In genomic region chr9:75176037-75176436, GRCh38 we compare ENCODE assay signal across 14 cellular contexts.
A peak's percentile ranks its signal among the peaks of the same experiment; 100 is the strongest.
DNase-seq lines count a peak whose midpoint lies in the region; TF ChIP-seq lines count a peak whose summit lies in the region.
"Had no signal": no experiment of that assay in that cellular context is flagged by ENCODE, and none has a peak within 500 bp of the region (broad histone marks: within the 10 kb centered on the region; RNA-seq: fewer than 3 reads in every experiment).

No MANE protein-coding gene starts in this region.

- no peaks in the 10 kb centered on the region for H4K20me1 ChIP-seq in BLaER1 treated with 17β-estradiol and CSF1 and Interleukin-3, amounts not matched to agents 10 nM and 100 nM

- TF ChIP-seq CTCF in fibroblast of the aortic adventitia (IDR thresholded peaks at IDR 0.05; ENCODE audit: insufficient read depth, low read length) = no peak
- no peak for TF ChIP-seq CTCF in parathyroid adenoma (IDR thresholded peaks at IDR 0.05)

- H3K36me3 ChIP-seq in BLaER1 treated with 17β-estradiol and CSF1 and Interleukin-3, amounts not matched to agents 10 nM and 100 nM = peaks cover 0 to 61% (median 0%) of the 10 kb centered on the region in 11 experiments; a peak in 7 of 22 replicates
- no peaks in the 10 kb centered on the region for H3K36me3 ChIP-seq in parathyroid adenoma (ENCODE audit: control insufficient read depth, insufficient read depth, low read length)

- H3K4me3 ChIP-seq in BLaER1 treated with 17β-estradiol and CSF1 and Interleukin-3, amounts not matched to agents 10 nM and 100 nM = no peak overlapping the region
- H3K4me3 ChIP-seq in fibroblast of the aortic adventitia (ENCODE audit: low read depth, low read length) (no peak overlapping the region), parathyroid adenoma (ENCODE audit: low read depth, low read length) (peak overlapping the region; percentile 15)
- H3K4me3 ChIP-seq: GM12878 had no signal

- no peaks in the 10 kb centered on the region for H3K79me2 ChIP-seq in parathyroid adenoma

- peak; percentile 72 for DNase-seq in OCI-M1 (lab: John Stamatoyannopoulos, UW)
- peak; percentile 32 for DNase-seq in fibroblast of the aortic adventitia (ENCODE audit: low read depth)
- DNase-seq in NCI-H1930 (lab: John Stamatoyannopoulos, UW) = no peak
- DNase-seq in SW480 (ENCODE audit: low spot score) = no peak
- DNase-seq in iPS-NIHi7 (ENCODE audit: extremely low spot score) = no peak
- DNase-seq: Calu3, H7, MM.1S, NCI-H2029 treated with DMSO at 0.1 percent for 48 hours, NCI-H524 had no signal

- no peak overlapping the region for H2AFZ ChIP-seq in parathyroid adenoma

- H3K9me3 ChIP-seq in BLaER1 treated with 17β-estradiol and CSF1 and Interleukin-3, amounts not matched to agents 10 nM and 100 nM (replicated peaks in 1 of 11) = no peaks in the 10 kb centered on the region; a peak in 1 of 22 replicates
- no peaks in the 10 kb centered on the region for H3K9me3 ChIP-seq in parathyroid adenoma (ENCODE audit: control insufficient read depth, low read length)

- no peaks in the 10 kb centered on the region for H3K27me3 ChIP-seq in BLaER1 treated with 17β-estradiol and CSF1 and Interleukin-3, amounts not matched to agents 10 nM and 100 nM
- H3K27me3 ChIP-seq in parathyroid adenoma (ENCODE audit: control insufficient read depth, insufficient read depth, low read length) = no peaks in the 10 kb centered on the region

- peaks cover 28 to 38% (median 34%) of the 10 kb centered on the region in 10 experiments for H3K4me1 ChIP-seq in BLaER1 treated with 17β-estradiol and CSF1 and Interleukin-3, amounts not matched to agents 10 nM and 100 nM
- H3K4me1 ChIP-seq in parathyroid adenoma = peaks cover 8% of the 10 kb centered on the region

- peak overlapping the region in 5 of 11 experiments; percentile 12 to 46 (median 31); a peak in 5 of 22 replicates for H3K9ac ChIP-seq in BLaER1 treated with 17β-estradiol and CSF1 and Interleukin-3, amounts not matched to agents 10 nM and 100 nM
- H3K9ac ChIP-seq in parathyroid adenoma = no peak overlapping the region

- peak overlapping the region in 9 of 11 experiments; percentile 20 to 66 (median 51); a peak in 17 of 22 replicates for H3K27ac ChIP-seq in BLaER1 treated with 17β-estradiol and CSF1 and Interleukin-3, amounts not matched to agents 10 nM and 100 nM
- H3K27ac ChIP-seq in parathyroid adenoma = peak overlapping the region; percentile 56
- H3K27ac ChIP-seq: C4-2B had no signal

- H3K4me2 ChIP-seq in BLaER1 treated with 17β-estradiol and CSF1 and Interleukin-3, amounts not matched to agents 10 nM and 100 nM = peak overlapping the region; percentile 54 to 78 (median 64); a peak in 21 of 22 replicates
- peak overlapping the region; percentile 53 for H3K4me2 ChIP-seq in parathyroid adenoma (ENCODE audit: low read length)

Comparison
In these comparisons a context has a peak if more than half of its experiments do, and no peak if none do; other contexts are left out.
1. DNase-seq: peak in OCI-M1 (single experiment) and fibroblast of the aortic adventitia (single experiment); none in NCI-H1930 (0 of 2), SW480 (single experiment) and iPS-NIHi7 (single experiment).